Comparison of ENCODE assay signal across 1 cellular context in genomic region chr16:89737341-89738071, GRCh38.
A peak's percentile ranks its signal among the peaks of the same experiment; 100 is the strongest.
TF ChIP-seq lines count a peak whose summit lies in the region.

No MANE protein-coding gene starts in this region.

TF ChIP-seq in HepG2, 621 proteins besides CTCF, POLR2A, EP300 and RAD21:
- TF ChIP-seq, protein P1, sequence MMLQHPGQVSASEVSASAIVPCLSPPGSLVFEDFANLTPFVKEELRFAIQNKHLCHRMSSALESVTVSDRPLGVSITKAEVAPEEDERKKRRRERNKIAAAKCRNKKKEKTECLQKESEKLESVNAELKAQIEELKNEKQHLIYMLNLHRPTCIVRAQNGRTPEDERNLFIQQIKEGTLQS (CRISPR knock-in tag; IDR thresholded peaks at IDR 0.05) = no peak
- TF ChIP-seq ZKSCAN5 (CRISPR knock-in tag; IDR thresholded peaks at IDR 0.05) (no peak), AGO2 (optimal IDR thresholded peaks at IDR 0.05; ENCODE audit: low read depth, low read length) (no peak), ZNF660 (CRISPR knock-in tag; IDR thresholded peaks at IDR 0.05; ENCODE audit: borderline replicate concordance, low read depth) (no peak), ZNF572 (CRISPR knock-in tag; IDR thresholded peaks at IDR 0.05) (no peak), POLR2G (IDR thresholded peaks at IDR 0.05; ENCODE audit: low read depth, low read length) (0 out of 2 replicates have a peak, but pooled peaks have one; percentile 39), ZNF605 (CRISPR knock-in tag; IDR thresholded peaks at IDR 0.05) (no peak), FOSL2 (CRISPR knock-in tag; IDR thresholded peaks at IDR 0.05) (no peak), SMARCC2 (IDR thresholded peaks at IDR 0.05) (no peak), IKZF4 (CRISPR knock-in tag; IDR thresholded peaks at IDR 0.05; ENCODE audit: borderline replicate concordance, low read depth, not compliant biosample characterization) (peak; percentile 42), IKZF1 (IDR thresholded peaks at IDR 0.05) (no peak), TAF15 (IDR thresholded peaks at IDR 0.05; ENCODE audit: low read depth, low read length, poor library complexity, severe bottlenecking) (no peak), ATM (IDR thresholded peaks at IDR 0.05; ENCODE audit: borderline replicate concordance) (no peak), SALL1 (CRISPR knock-in tag; IDR thresholded peaks at IDR 0.05) (0 out of 2 replicates have a peak, but pooled peaks have one; percentile 15), RBM22 (optimal IDR thresholded peaks at IDR 0.05; ENCODE audit: low read length) (peak; percentile 75)
- TF ChIP-seq, protein P2, sequence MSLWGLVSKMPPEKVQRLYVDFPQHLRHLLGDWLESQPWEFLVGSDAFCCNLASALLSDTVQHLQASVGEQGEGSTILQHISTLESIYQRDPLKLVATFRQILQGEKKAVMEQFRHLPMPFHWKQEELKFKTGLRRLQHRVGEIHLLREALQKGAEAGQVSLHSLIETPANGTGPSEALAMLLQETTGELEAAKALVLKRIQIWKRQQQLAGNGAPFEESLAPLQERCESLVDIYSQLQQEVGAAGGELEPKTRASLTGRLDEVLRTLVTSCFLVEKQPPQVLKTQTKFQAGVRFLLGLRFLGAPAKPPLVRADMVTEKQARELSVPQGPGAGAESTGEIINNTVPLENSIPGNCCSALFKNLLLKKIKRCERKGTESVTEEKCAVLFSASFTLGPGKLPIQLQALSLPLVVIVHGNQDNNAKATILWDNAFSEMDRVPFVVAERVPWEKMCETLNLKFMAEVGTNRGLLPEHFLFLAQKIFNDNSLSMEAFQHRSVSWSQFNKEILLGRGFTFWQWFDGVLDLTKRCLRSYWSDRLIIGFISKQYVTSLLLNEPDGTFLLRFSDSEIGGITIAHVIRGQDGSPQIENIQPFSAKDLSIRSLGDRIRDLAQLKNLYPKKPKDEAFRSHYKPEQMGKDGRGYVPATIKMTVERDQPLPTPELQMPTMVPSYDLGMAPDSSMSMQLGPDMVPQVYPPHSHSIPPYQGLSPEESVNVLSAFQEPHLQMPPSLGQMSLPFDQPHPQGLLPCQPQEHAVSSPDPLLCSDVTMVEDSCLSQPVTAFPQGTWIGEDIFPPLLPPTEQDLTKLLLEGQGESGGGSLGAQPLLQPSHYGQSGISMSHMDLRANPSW (CRISPR knock-in tag; IDR thresholded peaks at IDR 0.05; ENCODE audit: borderline replicate concordance) = no peak
- TF ChIP-seq, protein P3, sequence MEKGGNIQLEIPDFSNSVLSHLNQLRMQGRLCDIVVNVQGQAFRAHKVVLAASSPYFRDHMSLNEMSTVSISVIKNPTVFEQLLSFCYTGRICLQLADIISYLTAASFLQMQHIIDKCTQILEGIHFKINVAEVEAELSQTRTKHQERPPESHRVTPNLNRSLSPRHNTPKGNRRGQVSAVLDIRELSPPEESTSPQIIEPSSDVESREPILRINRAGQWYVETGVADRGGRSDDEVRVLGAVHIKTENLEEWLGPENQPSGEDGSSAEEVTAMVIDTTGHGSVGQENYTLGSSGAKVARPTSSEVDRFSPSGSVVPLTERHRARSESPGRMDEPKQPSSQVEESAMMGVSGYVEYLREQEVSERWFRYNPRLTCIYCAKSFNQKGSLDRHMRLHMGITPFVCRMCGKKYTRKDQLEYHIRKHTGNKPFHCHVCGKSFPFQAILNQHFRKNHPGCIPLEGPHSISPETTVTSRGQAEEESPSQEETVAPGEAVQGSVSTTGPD (CRISPR knock-in tag; IDR thresholded peaks at IDR 0.05) = no peak
- TF ChIP-seq, protein P4, sequence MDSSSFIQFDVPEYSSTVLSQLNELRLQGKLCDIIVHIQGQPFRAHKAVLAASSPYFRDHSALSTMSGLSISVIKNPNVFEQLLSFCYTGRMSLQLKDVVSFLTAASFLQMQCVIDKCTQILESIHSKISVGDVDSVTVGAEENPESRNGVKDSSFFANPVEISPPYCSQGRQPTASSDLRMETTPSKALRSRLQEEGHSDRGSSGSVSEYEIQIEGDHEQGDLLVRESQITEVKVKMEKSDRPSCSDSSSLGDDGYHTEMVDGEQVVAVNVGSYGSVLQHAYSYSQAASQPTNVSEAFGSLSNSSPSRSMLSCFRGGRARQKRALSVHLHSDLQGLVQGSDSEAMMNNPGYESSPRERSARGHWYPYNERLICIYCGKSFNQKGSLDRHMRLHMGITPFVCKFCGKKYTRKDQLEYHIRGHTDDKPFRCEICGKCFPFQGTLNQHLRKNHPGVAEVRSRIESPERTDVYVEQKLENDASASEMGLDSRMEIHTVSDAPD (CRISPR knock-in tag; IDR thresholded peaks at IDR 0.05) = no peak
TF ChIP-seq in HepG2: peak in this region for 4.
